ENCODE assay signal across 13 cellular contexts in genomic region chr4:159273126-159273438, GRCh38.
A peak's percentile ranks its signal among the peaks of the same experiment; 100 is the strongest.
DNase-seq lines count a peak whose midpoint lies in the region; ATAC-seq and TF ChIP-seq lines count a peak whose summit lies in the region.
"Had no signal": no experiment of that assay in that cellular context is flagged by ENCODE, and none has a peak within 500 bp of the region (broad histone marks: within the 10 kb centered on the region; RNA-seq: fewer than 3 reads in every experiment).

No MANE protein-coding gene starts in this region.

- ATAC-seq in sciatic nerve (peak; percentile 20), HG02623 (IDR thresholded peaks at IDR 0.05; ENCODE audit: unreplicated experiment) (no peak), HG02852 (IDR thresholded peaks at IDR 0.05; ENCODE audit: unreplicated experiment) (no peak)

- TF ChIP-seq CTCF in HFFc6 (IDR thresholded peaks at IDR 0.05) (no peak), fibroblast of villous mesenchyme (IDR thresholded peaks at IDR 0.05; ENCODE audit: insufficient read depth, low read depth, low read length) (no peak)

- H3K27ac ChIP-seq in SJSA1 = peak overlapping the region; percentile 9; the same call in 1 of the 2 replicates

- peak overlapping the region; percentile 37 for H3K27ac Mint-ChIP-seq in HFFc6

- H3K4me1 Mint-ChIP-seq in HFFc6 (ENCODE audit: low read depth) = peaks cover 49% of the 10 kb centered on the region

- H3K36me3 ChIP-seq in SJSA1 = peaks cover 13% of the 10 kb centered on the region

- H3K9me3 ChIP-seq in SJSA1 (replicated peaks) = no peaks in the 10 kb centered on the region

- no peaks in the 10 kb centered on the region for H3K9me3 Mint-ChIP-seq in HFFc6

- H3K27me3 ChIP-seq in SJSA1 (replicated peaks) = no peaks in the 10 kb centered on the region

- intact Hi-C loops in sciatic nerve (cut with DNase I) = no loop called here

- peaks cover 23% of the 10 kb centered on the region for H3K4me1 ChIP-seq in SJSA1 (replicated peaks)

- H3K36me3 Mint-ChIP-seq in HFFc6 (ENCODE audit: low read depth) = peaks cover 9% of the 10 kb centered on the region; the same call in 1 of the 2 replicates

- peak overlapping the region; percentile 14 for H3K4me3 Mint-ChIP-seq in HFFc6

- H3K27me3 Mint-ChIP-seq in HFFc6 (ENCODE audit: insufficient read depth) = peaks cover 2% of the 10 kb centered on the region; the same call in 1 of the 2 replicates

- no peak overlapping the region for H3K4me3 ChIP-seq in SJSA1
- H3K4me3 ChIP-seq in fibroblast of villous mesenchyme (ENCODE audit: low read depth, low read length) = no peak overlapping the region

- DNase-seq in HFFc6 (no peak), SJSA1 (ENCODE audit: low read depth in 1 of 2, low spot score in 2 of 2) (no peak), fibroblast of villous mesenchyme (ENCODE audit: low read depth) (peak; percentile 36), sciatic nerve (ENCODE audit: low spot score) (no peak), inferior parietal cortex (ENCODE audit: extremely low spot score) (no peak), activated T-cell treated with anti-CD3 and anti-CD28 coated beads for 4 hours (no peak)
- DNase-seq: activated CD4-positive, alpha-beta T cell treated with anti-CD3 and anti-CD28 coated beads, Interleukin-2, amount 50 U/mL, for 4 hours; hippocampal formation; NCI-H526; retina; SW 1271 had no signal
